23 cellular contexts compared by ENCODE assay signal in genomic region chr14:104164512-104164911, GRCh38. TPM values are rescaled to one million over a fixed set of nuclear protein-coding genes. Genes with fewer than 3 reads are reported as not detected.
DNase-seq lines count a peak whose midpoint lies in the region; ATAC-seq, FAIRE-seq and TF ChIP-seq lines count a peak whose summit lies in the region.
"Had no signal": no experiment of that assay in that cellular context is flagged by ENCODE, and none has a peak within 500 bp of the region (broad histone marks: within the 10 kb centered on the region; RNA-seq: fewer than 3 reads in every experiment).

No MANE protein-coding gene starts in this region.

- TF ChIP-seq RAD21 in H1 (IDR thresholded peaks at IDR 0.05 in 1 of 2, conservative IDR thresholded peaks at IDR 0.05 in 1 of 2; ENCODE audit: low read depth in 2 of 2, low read length in 2 of 2), result no peak

- no peak overlapping the region for H3K27ac ChIP-seq in HEK293 (ENCODE audit: extremely low read depth, low read depth, low read length)
- peak overlapping the region; percentile 45; the same call in 1 of the 2 replicates for H3K27ac ChIP-seq in H1 (ENCODE audit: low read depth, low read length)
- H3K27ac ChIP-seq in neuronal stem cell (replicated peaks; ENCODE audit: low read length), result no peak overlapping the region
- H3K27ac ChIP-seq in Karpas-422 (ENCODE audit: low read length), result no peak overlapping the region
- H3K27ac ChIP-seq in esophagus muscularis mucosa (replicated peaks in 1 of 4), result no peak overlapping the region
- H3K27ac ChIP-seq: BLaER1 treated with 17β-estradiol and CSF1 and Interleukin-3, amounts not matched to agents 10 nM and 100 nM; C4-2B had no signal

- H4K8ac ChIP-seq in H1 (ENCODE audit: extremely low read depth, insufficient read depth, low read length), result no peak overlapping the region
- no peak overlapping the region for H4K8ac ChIP-seq in neuronal stem cell (ENCODE audit: low read depth, low read length)

- H3K14ac ChIP-seq in H1 (ENCODE audit: insufficient read length) (no peak overlapping the region), neuronal stem cell (ENCODE audit: low read length) (no peak overlapping the region)

- no peak overlapping the region for H3K23ac ChIP-seq in H1 (ENCODE audit: insufficient read length)
- peak overlapping the region; percentile 68 for H3K23ac ChIP-seq in neuronal stem cell (ENCODE audit: low read depth, low read length, poor library complexity)

- CTCF ChIA-PET in HEK293 (lab: Yijun Ruan, JAX), result no interaction called here
- CTCF ChIA-PET in H1 (lab: Charles Lee; ENCODE audit: partially characterized antibody), result no interaction called here

- no peaks in the 10 kb centered on the region; the same call in 1 of the 2 replicates for H3K23me2 ChIP-seq in H1 (ENCODE audit: low read depth, low read length)

- no peak for ATAC-seq in GM19023 (IDR thresholded peaks at IDR 0.05; ENCODE audit: unreplicated experiment)
- ATAC-seq: CD8-positive, alpha-beta T cell; GM12878 had no signal

- TF ChIP-seq EP300 in H1 (IDR thresholded peaks at IDR 0.05; ENCODE audit: borderline replicate concordance in 1 of 2, low read depth in 2 of 2, low read length in 2 of 2) (no peak), esophagus muscularis mucosa (IDR thresholded peaks at IDR 0.05) (no peak)

- H4K91ac ChIP-seq in H1 (replicated peaks; ENCODE audit: insufficient read length, low read length), result peak overlapping the region; percentile 42
- H4K91ac ChIP-seq in neuronal stem cell (ENCODE audit: low read depth, low read length, poor library complexity), result no peak overlapping the region

- H4K5ac ChIP-seq in H1 (ENCODE audit: insufficient read length, low read depth, low read length), result no peak overlapping the region

- H2BK5ac ChIP-seq in H1 (ENCODE audit: low read depth, low read length) (peak overlapping the region; percentile 35; the same call in 1 of the 2 replicates), neuronal stem cell (ENCODE audit: low read length) (no peak overlapping the region)

- H3K18ac ChIP-seq in H1 (ENCODE audit: extremely low read depth, low read length) (no peak overlapping the region), neuronal stem cell (ENCODE audit: low read length) (no peak overlapping the region)

- H2BK12ac ChIP-seq in H1 (ENCODE audit: low read depth, low read length) (no peak overlapping the region; the same call in 1 of the 2 replicates), neuronal stem cell (ENCODE audit: low read length) (no peak overlapping the region)

- H3K79me2 ChIP-seq in H1 (ENCODE audit: control insufficient read depth in 1 of 2, insufficient read depth in 2 of 2, low read length in 2 of 2) (peaks cover 0 to 6% of the 10 kb centered on the region in 2 experiments; a peak in 2 of 4 replicates), Karpas-422 (ENCODE audit: low read length) (no peaks in the 10 kb centered on the region)

- H3K4me3 ChIP-seq in HEK293 (ENCODE audit: low read depth, low read length) (no peak overlapping the region), H1 (ENCODE audit: extremely low read depth in 1 of 4, insufficient read depth in 2 of 4, low read depth in 3 of 4, low read length in 4 of 4) (no peak overlapping the region), neuronal stem cell (ENCODE audit: low read length in 2 of 2) (no peak overlapping the region), Karpas-422 (ENCODE audit: low read length) (no peak overlapping the region), esophagus muscularis mucosa (no peak overlapping the region)
- H3K4me3 ChIP-seq: BLaER1 treated with 17β-estradiol and CSF1 and Interleukin-3, amounts not matched to agents 10 nM and 100 nM; GM12878 had no signal

- H3K9ac ChIP-seq in H1 (replicated peaks in 1 of 4; ENCODE audit: extremely low read depth in 1 of 4, low read depth in 3 of 4, low read length in 3 of 4) (no peak overlapping the region), neuronal stem cell (ENCODE audit: low read depth, low read length, poor library complexity) (no peak overlapping the region), Karpas-422 (ENCODE audit: low read length) (no peak overlapping the region)
- H3K9ac ChIP-seq: BLaER1 treated with 17β-estradiol and CSF1 and Interleukin-3, amounts not matched to agents 10 nM and 100 nM had no signal

- H2AFZ ChIP-seq in H1 (ENCODE audit: low read length) (no peak overlapping the region), neuronal stem cell (ENCODE audit: low read length) (no peak overlapping the region), Karpas-422 (ENCODE audit: low read length) (no peak overlapping the region)

- H2AK5ac ChIP-seq in H1 (ENCODE audit: low read depth, low read length) (peak overlapping the region; percentile 82; the same call in 1 of the 2 replicates), neuronal stem cell (ENCODE audit: low read depth, low read length) (no peak overlapping the region)

- no peak overlapping the region for H3K4ac ChIP-seq in H1 (replicated peaks; ENCODE audit: insufficient read length, low read depth, low read length)
- no peak overlapping the region for H3K4ac ChIP-seq in neuronal stem cell (ENCODE audit: low read length)

- no peak overlapping the region for H3K56ac ChIP-seq in H1 (replicated peaks; ENCODE audit: insufficient read length, low read depth, low read length)

- no peak overlapping the region for H3K4me2 ChIP-seq in H1 (ENCODE audit: insufficient read depth in 1 of 2, low read depth in 2 of 2, low read length in 2 of 2)
- no peak overlapping the region for H3K4me2 ChIP-seq in neuronal stem cell (ENCODE audit: insufficient read depth, low read length, poor library complexity, severe bottlenecking)
- no peak overlapping the region for H3K4me2 ChIP-seq in Karpas-422 (ENCODE audit: low read depth, low read length, poor library complexity, severe bottlenecking)

- H3K4me1 ChIP-seq in HEK293 (ENCODE audit: control insufficient read depth, insufficient read depth, low read length) (no peaks in the 10 kb centered on the region), H1 (replicated peaks in 1 of 4; ENCODE audit: control insufficient read depth in 3 of 4, insufficient read depth in 4 of 4, low read length in 3 of 4) (peaks cover under 1 to 14% (median 9%) of the 10 kb centered on the region in 4 experiments), neuronal stem cell (ENCODE audit: control insufficient read depth in 2 of 2, insufficient read depth in 1 of 2, low read depth in 1 of 2, low read length in 2 of 2) (peaks cover 5 to 8% of the 10 kb centered on the region in 2 donors), Karpas-422 (ENCODE audit: low read length) (peaks cover 11% of the 10 kb centered on the region), esophagus muscularis mucosa (peaks cover 0 to 15% (median 0%) of the 10 kb centered on the region in 4 donors)
- H3K4me1 ChIP-seq: Caco-2 had no signal

- DNase-seq in H1 (ENCODE audit: low read depth in 1 of 2, low spot score in 2 of 2), result no peak
- DNase-seq in neuronal stem cell (ENCODE audit: low spot score), result no peak
- DNase-seq in Karpas-422, result no peak
- no peak for DNase-seq in GDM1 (lab: John Stamatoyannopoulos, UW)
- no peak for DNase-seq in esophagus muscularis mucosa (ENCODE audit: extremely low spot score)
- DNase-seq: 8988T; ACHN; BE2C; Caco-2; Calu3; CD4-positive, alpha-beta T cell; CD8-positive, alpha-beta T cell; DMS79 treated with DMSO at 0.1 percent for 48 hours had no signal

- peaks cover 10% of the 10 kb centered on the region for H3K79me1 ChIP-seq in H1 (ENCODE audit: low read depth, low read length)
- peaks cover 9% of the 10 kb centered on the region for H3K79me1 ChIP-seq in neuronal stem cell (ENCODE audit: low read depth, low read length)

- no peaks in the 10 kb centered on the region for H3K9me3 ChIP-seq in HEK293 (ENCODE audit: control insufficient read depth, insufficient read depth, low read depth, low read length)
- H3K9me3 ChIP-seq in H1 (ENCODE audit: insufficient read depth in 2 of 2, low read depth in 1 of 2, low read length in 1 of 2), result no peaks in the 10 kb centered on the region
- no peaks in the 10 kb centered on the region for H3K9me3 ChIP-seq in neuronal stem cell (replicated peaks in 1 of 2; ENCODE audit: control insufficient read depth in 2 of 2, insufficient read depth in 1 of 2, low read depth in 1 of 2, low read length in 2 of 2)
- no peaks in the 10 kb centered on the region for H3K9me3 ChIP-seq in Karpas-422 (ENCODE audit: low read length)
- H3K9me3 ChIP-seq in esophagus muscularis mucosa, result no peaks in the 10 kb centered on the region
- H3K9me3 ChIP-seq: BE2C; BLaER1 treated with 17β-estradiol and CSF1 and Interleukin-3, amounts not matched to agents 10 nM and 100 nM; Caco-2 had no signal

- no peak for FAIRE-seq in H1 (lab: Jason Lieb, UNC)
- FAIRE-seq: A204.1, D721Med, G401.6, GM12878, GM12892 had no signal

- intact Hi-C loops in esophagus muscularis mucosa (cut with DNase I), result no loop called here

- TF ChIP-seq POLR2A in H1 (IDR thresholded peaks at IDR 0.05; ENCODE audit: control extremely low read depth in 1 of 2, low read depth in 2 of 2, low read length in 2 of 2) (no peak), esophagus muscularis mucosa (IDR thresholded peaks at IDR 0.05; ENCODE audit: low read depth) (no peak)

- no peak overlapping the region for H2BK20ac ChIP-seq in H1 (ENCODE audit: low read length)

- H3K27me3 ChIP-seq in H1 (replicated peaks in 1 of 4; ENCODE audit: control insufficient read depth in 3 of 4, extremely low read depth in 1 of 4, insufficient read depth in 3 of 4, low read length in 3 of 4), result no peaks in the 10 kb centered on the region
- H3K27me3 ChIP-seq in neuronal stem cell (ENCODE audit: control insufficient read depth in 3 of 3, insufficient read depth in 3 of 3, low read depth in 1 of 3, low read length in 3 of 3), result no peaks in the 10 kb centered on the region
- H3K27me3 ChIP-seq in Karpas-422 (ENCODE audit: low read length), result no peaks in the 10 kb centered on the region
- peaks cover 0 to 8% (median 0%) of the 10 kb centered on the region in 4 donors for H3K27me3 ChIP-seq in esophagus muscularis mucosa
- H3K27me3 ChIP-seq: BE2C had no signal

- 90% methylated on average over 7 of the region's 9 CpGs; no CpG with 5 or more reads in 1 of the 2 experiments for WGBS in H1 (ENCODE audit: extremely low coverage in 1 of 2, insufficient coverage in 1 of 2, insufficient read length in 1 of 2, insufficient replicate concordance in 2 of 2, low coverage in 1 of 2, low lambda C conversion rate in 2 of 2, missing lambda C conversion rate in 1 of 2), 2 experiments
- WGBS in neuronal stem cell (ENCODE audit: extremely low coverage in 2 of 2, insufficient read length in 2 of 2, insufficient replicate concordance in 1 of 2), 2 donors, result no CpG with 5 or more reads among the region's 9 CpGs
- WGBS in esophagus muscularis mucosa, result 83% methylated on average over 9 of the region's 9 CpGs

- H3K36me3 ChIP-seq in HEK293 (ENCODE audit: control insufficient read depth in 2 of 2, insufficient read depth in 1 of 2, low read length in 2 of 2) (peaks cover 0 to 2% of the 10 kb centered on the region in 2 experiments; a peak in 1 of 3 replicates), H1 (ENCODE audit: control insufficient read depth in 2 of 4, insufficient read depth in 4 of 4, low read length in 3 of 4) (peaks cover 0 to 3% (median 0%) of the 10 kb centered on the region in 4 experiments; a peak in 1 of 8 replicates), neuronal stem cell (replicated peaks in 1 of 2; ENCODE audit: control insufficient read depth in 2 of 2, insufficient read depth in 2 of 2, low read length in 2 of 2) (peaks cover 0 to 2% of the 10 kb centered on the region in 2 donors), Karpas-422 (ENCODE audit: insufficient read depth, low read length) (no peaks in the 10 kb centered on the region), esophagus muscularis mucosa (no peaks in the 10 kb centered on the region)
- H3K36me3 ChIP-seq: BLaER1 treated with 17β-estradiol and CSF1 and Interleukin-3, amounts not matched to agents 10 nM and 100 nM had no signal

- H3K9me2 ChIP-seq in Karpas-422 (replicated peaks; ENCODE audit: insufficient read depth, low read length), result no peaks in the 10 kb centered on the region

- H2BK15ac ChIP-seq in H1 (ENCODE audit: low read length) (no peak overlapping the region), neuronal stem cell (ENCODE audit: low read length) (peak overlapping the region; percentile 49)

- POLR2A ChIA-PET in HEK293 (lab: Yijun Ruan, JAX), result no interaction called here
- POLR2A ChIA-PET in H1 (lab: Charles Lee; ENCODE audit: partially characterized antibody), result no interaction called here

- TF ChIP-seq CTCF in HEK293 (tag by site-specific recombination; IDR thresholded peaks at IDR 0.05), result no peak
- TF ChIP-seq CTCF in H1 (IDR thresholded peaks at IDR 0.05; ENCODE audit: control extremely low read depth in 1 of 3, insufficient read depth in 1 of 3, low read depth in 1 of 3, low read length in 3 of 3), result no peak
- TF ChIP-seq CTCF in esophagus muscularis mucosa (IDR thresholded peaks at IDR 0.05), result no peak

- H4K20me1 ChIP-seq in H1 (replicated peaks in 1 of 2; ENCODE audit: control insufficient read depth in 1 of 2, insufficient read depth in 2 of 2, low read length in 2 of 2) (peaks cover 2 to 20% of the 10 kb centered on the region in 2 experiments), Karpas-422 (ENCODE audit: insufficient read depth, low read depth, low read length) (peaks cover 12% of the 10 kb centered on the region; the same call in 1 of the 2 replicates)

- no peak overlapping the region for H2BK120ac ChIP-seq in H1 (replicated peaks; ENCODE audit: low read depth, low read length)
- no peak overlapping the region for H2BK120ac ChIP-seq in neuronal stem cell (ENCODE audit: low read depth, low read length)

RNA-seq across cellular contexts. Expression of gene KIF26A, which starts 26.1 kb away (rescaled TPM):
- 41.6 and 42.3 TPM in 2 replicates for total RNA-seq in H1 (2021; fragmentation: NEBNext Ultra II Directional; extraction: Animal tissue kit (Norgen Biotek cat#: 25700))
- polyA plus RNA-seq in H1 (2011; rRNA removed), result 11.5 and 25.9 TPM in 2 replicates
- polyA plus RNA-seq in H1 (2011; cell fraction: cytosol; rRNA removed), result 18.3 TPM
- polyA plus RNA-seq in H1 (2011; cell fraction: nucleus; rRNA removed), result 49.7 TPM
- 14.7 to 22.6 TPM (median 20.0 TPM) in 4 replicates for polyA plus RNA-seq in H1 (2012, experiment 1 of 2)
- polyA plus RNA-seq in H1 (2012, experiment 2 of 2), result 16.2 TPM
- polyA plus RNA-seq in H1 (2013, experiment 1 of 2), result 13.6 TPM
- 12.8 TPM for polyA plus RNA-seq in H1 (2013, experiment 2 of 2)
- 2.8 and 6.1 TPM in 2 replicates for polyA minus RNA-seq in H1 (2011; rRNA and poly(A)+ RNA removed)
- 24.9 TPM for polyA minus RNA-seq in H1 (2011; cell fraction: cytosol; rRNA and poly(A)+ RNA removed)
- polyA minus RNA-seq in H1 (2011; cell fraction: nucleus; rRNA and poly(A)+ RNA removed), result 24.4 TPM
- polyA plus RNA-seq in neuronal stem cell (2013, experiment 1 of 2), result 14.6 TPM
- 14.0 TPM for polyA plus RNA-seq in neuronal stem cell (2013, experiment 2 of 2)
- total RNA-seq in Karpas-422 (2014; rRNA removed; shearing (Covaris generic); ENCODE audit: low replicate concordance), result not detected in 2 replicates
- total RNA-seq in esophagus muscularis mucosa, result 1 to 10 TPM; 4.6 to 7.2 (median 5.6) TPM
- polyA plus RNA-seq: AG04450, GM12878 had no signal
